ENCODE assay signal across 6 cellular contexts in genomic region chr5:51156222-51156621, GRCh38.
"Had no signal": no experiment of that assay in that cellular context is flagged by ENCODE, and none has a peak within 500 bp of the region (broad histone marks: within the 10 kb centered on the region; RNA-seq: fewer than 3 reads in every experiment).

No MANE protein-coding gene starts in this region.

- DNase-seq: HFFc6, KG1 had no signal

- H3K4me2 ChIP-seq: GM23338 had no signal

- H3K27ac ChIP-seq: HL-60 had no signal

- H2AFZ ChIP-seq: GM23338 had no signal

- H3K4me3 ChIP-seq: GM23338, HAP-1 had no signal

- H3K36me3 ChIP-seq: HAP-1 had no signal

- ATAC-seq: HCT116 had no signal

- H3K4me1 ChIP-seq: HAP-1 had no signal
